Comparison of ENCODE assay signal across 22 cellular contexts in the genomic region with DNA sequence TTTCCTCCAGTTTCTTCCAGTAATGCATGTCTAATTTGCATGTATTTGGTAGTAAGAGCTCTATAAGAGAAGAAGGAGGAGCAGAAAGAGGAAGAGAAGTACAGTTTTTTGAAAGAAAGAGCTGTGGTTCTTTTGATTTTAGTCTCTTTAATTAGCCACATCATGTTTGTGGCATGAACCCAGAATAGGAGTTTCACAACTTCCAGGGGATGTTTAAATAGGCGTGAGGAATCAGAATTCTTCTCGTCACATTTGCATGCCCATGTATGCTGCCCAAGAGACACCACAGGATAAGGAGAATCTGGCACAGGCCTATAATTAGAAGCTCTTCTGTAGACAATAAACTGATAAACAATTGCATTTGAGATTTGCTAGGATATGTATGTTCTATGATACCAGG.
DNase-seq lines count a peak whose midpoint lies in the region; ATAC-seq and TF ChIP-seq lines count a peak whose summit lies in the region.
"Had no signal": no experiment of that assay in that cellular context is flagged by ENCODE, and none has a peak within 500 bp of the region (broad histone marks: within the 10 kb centered on the region; RNA-seq: fewer than 3 reads in every experiment).

No MANE protein-coding gene starts in this region.

- H3K36me3 ChIP-seq in BLaER1 treated with 17β-estradiol and CSF1 and Interleukin-3, amounts not matched to agents 10 nM and 100 nM, result no peaks in the 10 kb centered on the region
- H3K36me3 ChIP-seq: brain microvascular endothelial cell, pancreas, right atrium auricular region, spleen had no signal

- H3K27ac ChIP-seq in BLaER1 treated with 17β-estradiol and CSF1 and Interleukin-3, amounts not matched to agents 10 nM and 100 nM, result peak overlapping the region; percentile 75 to 91 (median 86); a peak in 21 of 22 replicates
- H3K27ac ChIP-seq: brain microvascular endothelial cell, pancreas, right atrium auricular region, spleen had no signal

- H3K9me3 ChIP-seq in BLaER1 treated with 17β-estradiol and CSF1 and Interleukin-3, amounts not matched to agents 10 nM and 100 nM (replicated peaks in 1 of 11), result peaks cover 0 to 7% (median 0%) of the 10 kb centered on the region in 11 experiments; a peak in 3 of 22 replicates
- H3K9me3 ChIP-seq: pancreas, right atrium auricular region, spleen had no signal

- ATAC-seq in GM18909 (IDR thresholded peaks at IDR 0.05; ENCODE audit: poor library complexity, unreplicated experiment), result no peak
- ATAC-seq: activated T-cell treated with anti-CD3 and anti-CD28 coated beads, Interleukin-2, amount 50 U/mL, for 4 hours had no signal

- H3K27me3 Mint-ChIP-seq in brain, result peaks cover 4% of the 10 kb centered on the region

- no peaks in the 10 kb centered on the region for H3K9me3 Mint-ChIP-seq in brain
- H3K9me3 Mint-ChIP-seq: activated CD4-positive, alpha-beta T cell treated with anti-CD3 and anti-CD28 coated beads, Interleukin-2, amount 10 ng/mL, durations not matched to agents 7 days and 5 days; activated T-cell treated with anti-CD3 and anti-CD28 coated beads, Interleukin-2, amount 50 U/mL, for 4 hours; type B pancreatic cell had no signal

- H3K27me3 ChIP-seq in BLaER1 treated with 17β-estradiol and CSF1 and Interleukin-3, amounts not matched to agents 10 nM and 100 nM, result no peaks in the 10 kb centered on the region
- H3K27me3 ChIP-seq: brain microvascular endothelial cell, pancreas, right atrium auricular region, spleen had no signal

- H3K9ac ChIP-seq in BLaER1 treated with 17β-estradiol and CSF1 and Interleukin-3, amounts not matched to agents 10 nM and 100 nM, result peak overlapping the region; percentile 47 to 76 (median 67); a peak in 20 of 22 replicates

- peak overlapping the region; percentile 8 to 83 (median 76) for H3K27ac Mint-ChIP-seq in brain
- H3K27ac Mint-ChIP-seq: activated CD4-positive, alpha-beta T cell treated with anti-CD3 and anti-CD28 coated beads, Interleukin-2, amount 10 ng/mL, durations not matched to agents 7 days and 5 days; mesothelial cell of epicardium; natural killer cell treated with Interleukin-12 subunit alpha and Interleukin-12 subunit beta and Interleukin-15 and Interleukin-18, amount 100 ng/mL, for 72 hours; type B pancreatic cell; WTC11 had no signal

- peak overlapping the region in 1 of 10 experiments; percentile 9; a peak in 1 of 20 replicates for H3K4me3 ChIP-seq in BLaER1 treated with 17β-estradiol and CSF1 and Interleukin-3, amounts not matched to agents 10 nM and 100 nM
- H3K4me3 ChIP-seq: pancreas, right atrium auricular region, spleen had no signal

- peak overlapping the region; percentile 71 to 90 (median 81) for H3K4me2 ChIP-seq in BLaER1 treated with 17β-estradiol and CSF1 and Interleukin-3, amounts not matched to agents 10 nM and 100 nM

- TF ChIP-seq CTCF in brain (conservative IDR thresholded peaks at IDR 0.05), result no peak

- H3K4me3 Mint-ChIP-seq in brain, result peak overlapping the region in 1 of 5 experiments; percentile 64
- H3K4me3 Mint-ChIP-seq: activated CD4-positive, alpha-beta T cell treated with anti-CD3 and anti-CD28 coated beads, Interleukin-2, amount 10 ng/mL, durations not matched to agents 7 days and 5 days; activated T-cell treated with anti-CD3 and anti-CD28 coated beads, Interleukin-2, amount 50 U/mL, for 4 hours; mesothelial cell of epicardium; natural killer cell treated with Interleukin-12 subunit alpha and Interleukin-12 subunit beta and Interleukin-15 and Interleukin-18, amount 100 ng/mL, for 72 hours; type B pancreatic cell; WTC11 had no signal

- peak; percentile 74 for DNase-seq in MV-4-11 (lab: John Stamatoyannopoulos, UW)
- peak; percentile 53 for DNase-seq in renal cortical epithelial cell (ENCODE audit: low read depth)
- DNase-seq in stimulated activated CD4-positive, alpha-beta T cell treated with anti-CD3 and anti-CD28 coated beads, Interleukin-1b, Interleukin-23, amount 100 ng/mL, for 48 hours, result no peak
- DNase-seq in RPMI8226, result no peak
- DNase-seq: activated CD4-positive, alpha-beta T cell treated with anti-CD3 and anti-CD28 coated beads, Interleukin-2, amount 10 ng/mL, durations not matched to agents 7 days and 5 days; activated T-cell treated with anti-CD3 and anti-CD28 coated beads, Interleukin-2, amount 50 U/mL, for 4 hours; brain microvascular endothelial cell; KBM-7; kidney; NCI-H187; NCI-H526 treated with DMSO at 0.1 percent for 48 hours; spleen; stimulated activated CD4-positive, alpha-beta T cell treated with anti-CD3 and anti-CD28 coated beads, Interleukin-4, amount 100 ng/mL, for 1 hour had no signal

- no peaks in the 10 kb centered on the region for H3K36me3 Mint-ChIP-seq in brain
- H3K36me3 Mint-ChIP-seq: mesothelial cell of epicardium; natural killer cell treated with Interleukin-12 subunit alpha and Interleukin-12 subunit beta and Interleukin-15 and Interleukin-18, amount 100 ng/mL, for 72 hours; type B pancreatic cell; WTC11 had no signal

- H3K4me1 Mint-ChIP-seq in brain, result peaks cover 28% of the 10 kb centered on the region
- H3K4me1 Mint-ChIP-seq: activated CD4-positive, alpha-beta T cell treated with anti-CD3 and anti-CD28 coated beads, Interleukin-2, amount 10 ng/mL, durations not matched to agents 7 days and 5 days had no signal

- peaks cover 23 to 71% (median 37%) of the 10 kb centered on the region in 10 experiments for H3K4me1 ChIP-seq in BLaER1 treated with 17β-estradiol and CSF1 and Interleukin-3, amounts not matched to agents 10 nM and 100 nM
- H3K4me1 ChIP-seq: right atrium auricular region, spleen had no signal

- no peaks in the 10 kb centered on the region for H4K20me1 ChIP-seq in BLaER1 treated with 17β-estradiol and CSF1 and Interleukin-3, amounts not matched to agents 10 nM and 100 nM

Comparison
In these comparisons a context has a peak if more than half of its experiments do, and no peak if none do; other contexts are left out.
1. DNase-seq: peak in MV-4-11 (single experiment) and renal cortical epithelial cell (single experiment); none in stimulated activated CD4-positive, alpha-beta T cell treated with anti-CD3 and anti-CD28 coated beads, Interleukin-1b, Interleukin-23, amount 100 ng/mL, for 48 hours (single experiment) and RPMI8226 (single experiment).